Comparison of ENCODE assay signal across 8 cellular contexts in genomic region chr10:59991661-59992060, GRCh38.
DNase-seq lines count a peak whose midpoint lies in the region; ATAC-seq and TF ChIP-seq lines count a peak whose summit lies in the region.

No MANE protein-coding gene starts in this region.

- DNase-seq in NCI-H510A (lab: John Stamatoyannopoulos, UW): peak; percentile 69
- DNase-seq in cardiac fibroblast (ENCODE audit: low read depth in 2 of 2): peak; percentile 70 to 77
- DNase-seq in mucosa of gallbladder (ENCODE audit: low spot score): peak; percentile 74
- DNase-seq in posterior vena cava (ENCODE audit: low spot score): no peak

- intact Hi-C loops in posterior vena cava (cut with DNase I): no loop called here

- H3F3A ChIP-seq in DOHH2 (ENCODE audit: control insufficient read depth, insufficient read depth): peaks cover 5% of the 10 kb centered on the region; the same call in 1 of the 2 replicates

- H3K9me2 ChIP-seq in DOHH2 (replicated peaks; ENCODE audit: control insufficient read depth, low read length): no peaks in the 10 kb centered on the region

- H4K20me1 ChIP-seq in DOHH2 (ENCODE audit: control insufficient read depth, insufficient read depth, low read depth, low read length): no peaks in the 10 kb centered on the region

- peak overlapping the region; percentile 51 for H3K4me3 ChIP-seq in DOHH2 (ENCODE audit: low read length)
- H3K4me3 ChIP-seq in cardiac fibroblast (replicated peaks in 1 of 2; ENCODE audit: low read depth in 2 of 2, low read length in 2 of 2): no peak overlapping the region

- H3K27ac ChIP-seq in DOHH2 (ENCODE audit: low read depth, low read length): peak overlapping the region; percentile 64

- peaks cover 18% of the 10 kb centered on the region for H3K4me1 ChIP-seq in DOHH2 (ENCODE audit: control insufficient read depth, low read length)

- no peaks in the 10 kb centered on the region for H3K27me3 ChIP-seq in DOHH2 (ENCODE audit: control insufficient read depth, low read length)

- peaks cover 7% of the 10 kb centered on the region; the same call in 1 of the 2 replicates for H3K9me3 ChIP-seq in DOHH2 (ENCODE audit: control insufficient read depth, insufficient read depth, low read length)

- no peaks in the 10 kb centered on the region for H3K79me2 ChIP-seq in DOHH2 (ENCODE audit: control insufficient read depth, low read length)

- H3K4me2 ChIP-seq in DOHH2 (ENCODE audit: low read length): peak overlapping the region; percentile 62

- no peaks in the 10 kb centered on the region for H3K36me3 ChIP-seq in DOHH2 (ENCODE audit: control insufficient read depth, low read length)

- ATAC-seq in HG02973 (IDR thresholded peaks at IDR 0.05; ENCODE audit: unreplicated experiment) (peak; percentile 93), GM21360 (IDR thresholded peaks at IDR 0.05; ENCODE audit: unreplicated experiment) (no peak), GM18511 (IDR thresholded peaks at IDR 0.05; ENCODE audit: unreplicated experiment) (no peak)

- TF ChIP-seq CTCF in DOHH2 (IDR thresholded peaks at IDR 0.05; ENCODE audit: low read depth, low read length, poor library complexity, severe bottlenecking): no peak
- no peak for TF ChIP-seq CTCF in cardiac fibroblast (IDR thresholded peaks at IDR 0.05; ENCODE audit: low read depth, low read length)
